Comparison of ENCODE assay signal across 16 cellular contexts in the genomic region with DNA sequence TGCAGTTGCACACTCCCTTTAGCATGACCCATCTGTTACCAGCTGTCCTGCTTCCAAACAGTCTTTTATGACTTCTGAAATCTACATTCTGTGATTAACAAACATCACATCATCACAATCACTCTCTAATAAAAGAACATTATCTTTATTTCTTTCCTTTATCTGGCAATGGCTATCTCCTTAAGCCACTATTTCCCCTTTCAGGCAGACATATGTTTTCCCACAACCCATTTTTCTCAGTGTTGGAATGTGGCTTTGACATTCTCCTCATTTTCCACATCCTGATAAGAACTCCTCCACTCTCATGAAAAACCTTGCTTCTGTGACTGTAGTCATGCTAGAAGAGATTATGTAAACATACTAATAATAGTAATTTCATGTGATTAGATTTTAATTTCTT.
"Had no signal": no experiment of that assay in that cellular context is flagged by ENCODE, and none has a peak within 500 bp of the region (broad histone marks: within the 10 kb centered on the region; RNA-seq: fewer than 3 reads in every experiment).

No MANE protein-coding gene starts in this region.

- H3K4me3 ChIP-seq: cardiac muscle cell, esophagus muscularis mucosa, heart left ventricle, left lung had no signal

- ATAC-seq: activated naive CD4-positive, alpha-beta T cell treated with anti-CD3 and anti-CD28 coated beads, Interleukin-2, amount 50 U/mL, for 72 hours; heart left ventricle; left lung; sciatic nerve; stimulated activated naive CD8-positive, alpha-beta T cell treated with anti-CD3 and anti-CD28 coated beads, Interleukin-15, amount 100 ng/mL, for 72 hours had no signal

- H3K9me3 ChIP-seq: esophagus muscularis mucosa, heart left ventricle, left lung had no signal

- DNase-seq: activated CD4-positive, alpha-beta T cell treated with anti-CD3 and anti-CD28 coated beads for 1 hour; activated CD4-positive, alpha-beta T cell treated with anti-CD3 and anti-CD28 coated beads, Interleukin-2, amount 50 U/mL, for 48 hours; activated effector memory CD4-positive, alpha-beta T cell treated with anti-CD3 and anti-CD28 coated beads, Interleukin-2, amount 50 U/mL, for 16 hours; activated T-cell treated with anti-CD3 and anti-CD28 coated beads, Interleukin-2, amount 50 U/mL, for 24 hours; heart left ventricle; left lung; nephron progenitor cell; stimulated activated CD4-positive, alpha-beta T cell treated with anti-CD3 and anti-CD28 coated beads, Interleukin-1b, Interleukin-23, amount 100 ng/mL, for 48 hours; stimulated activated naive CD8-positive, alpha-beta T cell treated with anti-CD3 and anti-CD28 coated beads, Interleukin-15, amount 100 ng/mL, for 72 hours had no signal

- FAIRE-seq: colon, frontal cortex, islet of Langerhans had no signal

- H3K4me1 ChIP-seq: esophagus muscularis mucosa, heart left ventricle, left lung had no signal

- H3K36me3 ChIP-seq: cardiac muscle cell, esophagus muscularis mucosa, heart left ventricle, left lung had no signal

- H3K27me3 ChIP-seq: cardiac muscle cell, esophagus muscularis mucosa, heart left ventricle, left lung had no signal

- H3K27ac ChIP-seq: cardiac muscle cell, esophagus muscularis mucosa, heart left ventricle, left lung had no signal
